24 cellular contexts compared by ENCODE assay signal in the genomic region with DNA sequence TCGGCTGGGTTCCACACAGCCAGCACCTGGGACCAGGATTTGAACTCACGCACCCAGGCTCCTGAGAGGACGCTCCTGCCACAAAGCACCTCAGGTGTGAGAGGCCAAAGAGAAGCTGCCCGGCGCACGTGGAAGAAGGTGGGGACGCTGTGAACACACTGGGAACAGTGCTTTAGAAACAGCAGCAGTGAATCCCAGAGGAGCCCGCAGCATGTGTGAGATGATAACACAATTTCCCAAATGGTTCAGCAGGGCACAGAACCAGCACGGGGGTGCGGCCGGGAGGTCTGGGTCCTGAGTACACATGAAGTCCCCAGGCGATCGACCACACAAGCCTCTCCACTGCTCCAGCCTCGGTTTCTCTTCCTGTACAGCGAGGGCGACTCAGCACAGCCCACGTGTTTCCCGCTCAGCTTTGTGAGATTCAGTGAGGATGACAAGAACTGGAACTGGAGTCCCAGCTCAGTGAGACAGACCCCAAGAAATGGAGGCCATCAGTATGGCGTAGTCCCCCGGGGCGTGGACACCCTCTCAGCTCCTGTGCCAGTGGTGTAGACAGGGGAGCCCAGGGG.
DNase-seq lines count a peak whose midpoint lies in the region; ATAC-seq, FAIRE-seq and TF ChIP-seq lines count a peak whose summit lies in the region.
"Had no signal": no experiment of that assay in that cellular context is flagged by ENCODE, and none has a peak within 500 bp of the region (broad histone marks: within the 10 kb centered on the region; RNA-seq: fewer than 3 reads in every experiment).

No MANE protein-coding gene starts in this region.

- no peak for ATAC-seq in GM23338
- ATAC-seq in psoas muscle = no peak
- ATAC-seq: foreskin keratinocyte; stimulated activated memory B cell treated with anti-CD40 and anti-IgM and Interleukin-4, amounts not matched to agents 10 μg/mL and 1 μg/mL and 100 μg/mL, for 72 hours had no signal

- no peaks in the 10 kb centered on the region for H3K27me3 ChIP-seq in BE2C
- H3K27me3 ChIP-seq in GM23338 (ENCODE audit: insufficient read depth) = no peaks in the 10 kb centered on the region
- no peaks in the 10 kb centered on the region for H3K27me3 ChIP-seq in psoas muscle (ENCODE audit: insufficient read depth in 3 of 3, low read length in 2 of 3)
- H3K27me3 ChIP-seq: foreskin keratinocyte, neural progenitor cell had no signal

- H3K9me2 ChIP-seq in GM23338 (ENCODE audit: insufficient read depth) = no peaks in the 10 kb centered on the region

- no peaks in the 10 kb centered on the region for H3F3A ChIP-seq in GM23338 (replicated peaks; ENCODE audit: low read depth)

- 95 to 96% (median 96%) methylated on average over 21 of the region's 21 CpGs for WGBS in psoas muscle, 3 donors

- no peak for FAIRE-seq in kidney (lab: Jason Lieb, UNC)

- H3K36me3 Mint-ChIP-seq in GM23338 (ENCODE audit: low read depth) = peaks cover 20% of the 10 kb centered on the region

- H3K9ac ChIP-seq in kidney (ENCODE audit: low read length in 2 of 2) = no peak overlapping the region
- H3K9ac ChIP-seq: neural progenitor cell had no signal

- no peak overlapping the region for H3K4me3 ChIP-seq in BE2C (ENCODE audit: low read depth, low read length)
- no peak overlapping the region for H3K4me3 ChIP-seq in GM23338
- no peak overlapping the region for H3K4me3 ChIP-seq in kidney (ENCODE audit: low read length in 2 of 2)
- H3K4me3 ChIP-seq in psoas muscle = no peak overlapping the region
- H3K4me3 ChIP-seq: neural progenitor cell, thoracic aorta had no signal

- TF ChIP-seq CTCF in BE2C (IDR thresholded peaks at IDR 0.05; ENCODE audit: low read depth, low read length) (no peak), GM23338 (conservative IDR thresholded peaks at IDR 0.05; ENCODE audit: low read depth in 2 of 2) (no peak), kidney (IDR thresholded peaks at IDR 0.05; ENCODE audit: borderline replicate concordance, extremely low read depth, insufficient read depth) (no peak), psoas muscle (IDR thresholded peaks at IDR 0.05) (no peak)

- H4K20me1 ChIP-seq in GM23338 (replicated peaks; ENCODE audit: insufficient read depth) = no peaks in the 10 kb centered on the region; the same call in none of the 2 replicates

- H3K27ac Mint-ChIP-seq in GM23338 = peak overlapping the region; percentile 87
- H3K27ac Mint-ChIP-seq: activated T-helper 2 cell treated with anti-CD3 and anti-CD28 coated beads, Interferon-gamma antibody, Interleukin-2, Interleukin-4, amounts not matched to agents 10 μg/mL and 5 μg/mL and 100 μg/mL, durations not matched to agents 14 hours and 24 hours and 36 hours; CD4-positive, alpha-beta T cell; HFFc6; stimulated activated memory B cell treated with anti-CD40 and anti-IgM and Interleukin-4, amounts not matched to agents 10 μg/mL and 1 μg/mL and 100 μg/mL, for 72 hours had no signal

- no peak overlapping the region for H3K4me2 ChIP-seq in GM23338
- H3K4me2 ChIP-seq: neural progenitor cell had no signal

- H3K27me3 Mint-ChIP-seq in GM23338 (ENCODE audit: insufficient read depth, low read depth, poor library complexity) = peaks cover 12% of the 10 kb centered on the region
- H3K27me3 Mint-ChIP-seq: CD4-positive, alpha-beta T cell; stimulated activated memory B cell treated with anti-CD40 and anti-IgM and Interleukin-4, amounts not matched to agents 10 μg/mL and 1 μg/mL and 100 μg/mL, for 72 hours had no signal

- H3K4me1 ChIP-seq in BE2C (no peaks in the 10 kb centered on the region), GM23338 (ENCODE audit: insufficient read depth) (no peaks in the 10 kb centered on the region), kidney (ENCODE audit: control insufficient read depth in 1 of 2, insufficient read depth in 1 of 2, low read depth in 1 of 2, low read length in 2 of 2) (no peaks in the 10 kb centered on the region), psoas muscle (no peaks in the 10 kb centered on the region)

- peak; percentile 1 for DNase-seq in BE2C
- no peak for DNase-seq in GM23338 (ENCODE audit: low spot score)
- peak; percentile 45 for DNase-seq in kidney
- peak; percentile 2 to 23 for DNase-seq in psoas muscle
- no peak for DNase-seq in T-helper 9 cell
- no peak for DNase-seq in globus pallidus (ENCODE audit: low spot score)
- no peak for DNase-seq in activated CD8-positive, alpha-beta memory T cell treated with anti-CD3 and anti-CD28 coated beads, Interleukin-2, amount 50 U/mL, for 4 hours
- no peak for DNase-seq in hippocampal formation (lab: John Stamatoyannopoulos, UW)
- DNase-seq: DMS 273 treated with DMSO at 0.1 percent for 48 hours; effector CD8-positive, alpha-beta T cell; foreskin keratinocyte; HFFc6; NCI-H1105; NCI-H2029; NCI-H226; NCI-H774; stimulated activated CD4-positive, alpha-beta T cell treated with anti-CD3 and anti-CD28 coated beads, Interleukin-2, amount 100 ng/mL, for 48 hours; WERI-Rb-1 had no signal

- no peak overlapping the region for H3K4me3 Mint-ChIP-seq in GM23338
- H3K4me3 Mint-ChIP-seq: CD4-positive, alpha-beta T cell; HFFc6; neural progenitor cell; stimulated activated memory B cell treated with anti-CD40 and anti-IgM and Interleukin-4, amounts not matched to agents 10 μg/mL and 1 μg/mL and 100 μg/mL, for 72 hours had no signal

- H3K27ac ChIP-seq in GM23338 (ENCODE audit: low read depth) (no peak overlapping the region), kidney (ENCODE audit: low read depth in 2 of 2, low read length in 2 of 2) (no peak overlapping the region), psoas muscle (no peak overlapping the region)
- H3K27ac ChIP-seq: foreskin keratinocyte, neural progenitor cell, RWPE1, thoracic aorta, WERI-Rb-1 had no signal

- 0 out of 2 replicates have a peak, but pooled peaks cover 6% of the 10 kb centered on the region for H3K79me2 ChIP-seq in GM23338 (replicated peaks; ENCODE audit: insufficient read depth)

- no peak overlapping the region for H2AFZ ChIP-seq in GM23338
- H2AFZ ChIP-seq: neural progenitor cell had no signal

- peaks cover 29% of the 10 kb centered on the region for H3K4me1 Mint-ChIP-seq in GM23338

- peaks cover 6% of the 10 kb centered on the region; the same call in 2 of the 3 replicates for H3K9me3 Mint-ChIP-seq in GM23338
- H3K9me3 Mint-ChIP-seq: activated T-helper 2 cell treated with anti-CD3 and anti-CD28 coated beads, Interferon-gamma antibody, Interleukin-2, Interleukin-4, amounts not matched to agents 10 μg/mL and 5 μg/mL and 100 μg/mL, durations not matched to agents 14 hours and 24 hours and 36 hours; CD4-positive, alpha-beta T cell; stimulated activated memory B cell treated with anti-CD40 and anti-IgM and Interleukin-4, amounts not matched to agents 10 μg/mL and 1 μg/mL and 100 μg/mL, for 72 hours had no signal

- H3K9me3 ChIP-seq in BE2C = no peaks in the 10 kb centered on the region
- H3K9me3 ChIP-seq in kidney (ENCODE audit: control insufficient read depth in 1 of 2, low read length in 2 of 2) = no peaks in the 10 kb centered on the region
- no peaks in the 10 kb centered on the region for H3K9me3 ChIP-seq in psoas muscle
- H3K9me3 ChIP-seq: thoracic aorta had no signal

- H3K36me3 ChIP-seq in BE2C = peaks cover 13% of the 10 kb centered on the region
- H3K36me3 ChIP-seq in GM23338 (ENCODE audit: insufficient read depth) = no peaks in the 10 kb centered on the region
- peaks cover 0 to 2% of the 10 kb centered on the region in 2 donors for H3K36me3 ChIP-seq in kidney (ENCODE audit: control insufficient read depth in 1 of 2, insufficient read depth in 2 of 2, low read length in 2 of 2)
- H3K36me3 ChIP-seq in psoas muscle (ENCODE audit: insufficient read depth in 1 of 2, low read depth in 1 of 2) = no peaks in the 10 kb centered on the region
- H3K36me3 ChIP-seq: thoracic aorta had no signal

- intact Hi-C loops in kidney (cut with DNase I) = no loop called here
- intact Hi-C loops in psoas muscle (cut with DNase I) = no loop called here

TF ChIP-seq in GM23338, 12 proteins besides CTCF, POLR2A, EP300 and RAD21 (continues in another document):
- TF ChIP-seq REST (IDR thresholded peaks at IDR 0.05; ENCODE audit: unreplicated experiment) (no peak), ZNF114 (CRISPR knock-in tag; IDR thresholded peaks at IDR 0.05) (no peak), ETS1 (IDR thresholded peaks at IDR 0.05) (no peak), ZNF331 (CRISPR knock-in tag; IDR thresholded peaks at IDR 0.05; ENCODE audit: low read depth) (no peak)

Comparison
In these comparisons a context has a peak if more than half of its experiments do, and no peak if none do; other contexts are left out.
1. DNase-seq: peak in BE2C (single experiment), kidney (single experiment) and psoas muscle (2 of 2); none in GM23338 (single experiment), T-helper 9 cell (single experiment), globus pallidus (single experiment), activated CD8-positive, alpha-beta memory T cell treated with anti-CD3 and anti-CD28 coated beads, Interleukin-2, amount 50 U/mL, for 4 hours (single experiment) and hippocampal formation (0 of 2).